Comparison of ENCODE assay signal across 8 cellular contexts in genomic region chr10:32378371-32379301, GRCh38. TPM values are rescaled to one million over a fixed set of nuclear protein-coding genes. Genes with fewer than 3 reads are reported as not detected.
DNase-seq lines count a peak whose midpoint lies in the region; ATAC-seq, FAIRE-seq and TF ChIP-seq lines count a peak whose summit lies in the region.

No MANE protein-coding gene starts in this region.

- peaks cover 3% of the 10 kb centered on the region for H3K9me3 Mint-ChIP-seq in activated CD8-positive, alpha-beta memory T cell treated with anti-CD3 and anti-CD28 coated beads, Interleukin-2, amount 10 ng/mL, durations not matched to agents 7 days and 5 days (ENCODE audit: low read depth)
- no peaks in the 10 kb centered on the region for H3K9me3 Mint-ChIP-seq in endothelial cell (ENCODE audit: unreplicated experiment)

- peak; percentile 77 for DNase-seq in COR-L47 (lab: John Stamatoyannopoulos, UW)
- DNase-seq in HTR-8/SVneo (ENCODE audit: insufficient read length, low spot score): peak; percentile 79
- DNase-seq in NOMO-1 treated with DMSO at 0.1 percent for 48 hours (lab: John Stamatoyannopoulos, UW; ENCODE audit: unreplicated experiment): peak; percentile 93
- DNase-seq in activated CD8-positive, alpha-beta memory T cell treated with anti-CD3 and anti-CD28 coated beads, Interleukin-2, amount 10 ng/mL, durations not matched to agents 7 days and 5 days: peak; percentile 97
- peak; percentile 83 for DNase-seq in endothelial cell (ENCODE audit: low spot score)
- DNase-seq in mesenteric fat pad (ENCODE audit: low spot score): peak; percentile 95
- peak; percentile 84 for DNase-seq in stimulated activated CD8-positive, alpha-beta memory T cell treated with anti-CD3 and anti-CD28 coated beads, Interleukin-15, amount 100 ng/mL, for 1 hour (ENCODE audit: low read depth)

- peaks cover 23% of the 10 kb centered on the region for H3K4me1 Mint-ChIP-seq in activated CD8-positive, alpha-beta memory T cell treated with anti-CD3 and anti-CD28 coated beads, Interleukin-2, amount 10 ng/mL, durations not matched to agents 7 days and 5 days
- peaks cover 2% of the 10 kb centered on the region for H3K4me1 Mint-ChIP-seq in endothelial cell (ENCODE audit: unreplicated experiment)

- peaks cover 9% of the 10 kb centered on the region for H3K36me3 Mint-ChIP-seq in activated CD8-positive, alpha-beta memory T cell treated with anti-CD3 and anti-CD28 coated beads, Interleukin-2, amount 10 ng/mL, durations not matched to agents 7 days and 5 days
- no peaks in the 10 kb centered on the region for H3K36me3 Mint-ChIP-seq in endothelial cell (ENCODE audit: low read depth, unreplicated experiment)

- H3K27ac Mint-ChIP-seq in activated CD8-positive, alpha-beta memory T cell treated with anti-CD3 and anti-CD28 coated beads, Interleukin-2, amount 10 ng/mL, durations not matched to agents 7 days and 5 days: no peak overlapping the region
- H3K27ac Mint-ChIP-seq in endothelial cell (ENCODE audit: unreplicated experiment): no peak overlapping the region

- peak; percentile 95 for ATAC-seq in GM21381 (IDR thresholded peaks at IDR 0.05; ENCODE audit: unreplicated experiment)
- ATAC-seq in activated CD8-positive, alpha-beta memory T cell treated with anti-CD3 and anti-CD28 coated beads, Interleukin-2, amount 10 ng/mL, durations not matched to agents 7 days and 5 days: peak; percentile 98

- H3K4me3 Mint-ChIP-seq in activated CD8-positive, alpha-beta memory T cell treated with anti-CD3 and anti-CD28 coated beads, Interleukin-2, amount 10 ng/mL, durations not matched to agents 7 days and 5 days: no peak overlapping the region
- no peak overlapping the region for H3K4me3 Mint-ChIP-seq in endothelial cell (ENCODE audit: unreplicated experiment)

- CTCF ChIA-PET in activated CD8-positive, alpha-beta memory T cell treated with anti-CD3 and anti-CD28 coated beads, Interleukin-2, amount 10 ng/mL, durations not matched to agents 7 days and 5 days (lab: Charles Lee): interaction anchor here (0.6 to 3.2 kb wide), 8 partner anchors 11 to 133 kb away, joined by 3 to 15 read pairs (median 5); partner anchors contain the start of gene CCDC7

- no peak for TF ChIP-seq CTCF in endothelial cell (IDR thresholded peaks at IDR 0.05; ENCODE audit: unreplicated experiment)

- H3K27me3 Mint-ChIP-seq in activated CD8-positive, alpha-beta memory T cell treated with anti-CD3 and anti-CD28 coated beads, Interleukin-2, amount 10 ng/mL, durations not matched to agents 7 days and 5 days: no peaks in the 10 kb centered on the region
- no peaks in the 10 kb centered on the region for H3K27me3 Mint-ChIP-seq in endothelial cell (ENCODE audit: unreplicated experiment)

- peak; percentile 94 for FAIRE-seq in HTR-8/SVneo (lab: Jason Lieb, UNC)

RNA-seq across cellular contexts. Expression of gene EPC1, which starts 31.7 kb away (rescaled TPM):
- total RNA-seq in activated CD8-positive, alpha-beta memory T cell treated with anti-CD3 and anti-CD28 coated beads, Interleukin-2, amount 10 ng/mL, durations not matched to agents 7 days and 5 days: 10 to 100 TPM; 32.1 to 42.3 TPM
- total RNA-seq in endothelial cell (ENCODE audit: unreplicated experiment): 31.0 TPM
- total RNA-seq in mesenteric fat pad: 26.8 TPM

Comparison
In these comparisons a context has a peak if more than half of its experiments do, and no peak if none do; other contexts are left out.
1. Peak in every context shown above with its lines: DNase-seq and ATAC-seq.